8 cellular contexts compared by ENCODE assay signal in genomic region chr10:22321156-22321711, GRCh38. TPM values are rescaled to one million over a fixed set of nuclear protein-coding genes. Genes with fewer than 3 reads are reported as not detected.
DNase-seq lines count a peak whose midpoint lies in the region; ATAC-seq and TF ChIP-seq lines count a peak whose summit lies in the region.

No MANE protein-coding gene starts in this region.

- peak; percentile 75 for DNase-seq in EH (ENCODE audit: low read depth)
- peak; percentile 63 for DNase-seq in HFFc6
- no peak for DNase-seq in RWPE1 (ENCODE audit: low spot score)
- no peak for DNase-seq in SKM-1 treated with dmso at 0.1 percent for 144 hours (lab: John Stamatoyannopoulos, UW; ENCODE audit: unreplicated experiment)

- TF ChIP-seq POLR2A in gastroesophageal sphincter (IDR thresholded peaks at IDR 0.05) = peak; percentile 26 to 39

- ATAC-seq in gastroesophageal sphincter = peak; percentile 39
- ATAC-seq in GM21381 (IDR thresholded peaks at IDR 0.05; ENCODE audit: unreplicated experiment) = no peak

- H3K27ac ChIP-seq in RWPE1 (peak overlapping the region; percentile 80), gastroesophageal sphincter (peak overlapping the region; percentile 89 to 99 (median 96))

- WGBS in gastroesophageal sphincter (ENCODE audit: low coverage in 1 of 2), 2 donors = 0% methylated on average over 12 of the region's 68 CpGs; no CpG with 5 or more reads in 1 of the 2 donors

- H3K9me3 ChIP-seq in gastroesophageal sphincter = no peaks in the 10 kb centered on the region
- H3K9me3 ChIP-seq in neuron (ENCODE audit: low read length) = no peaks in the 10 kb centered on the region

- no peaks in the 10 kb centered on the region for H3K36me3 ChIP-seq in gastroesophageal sphincter
- H3K36me3 ChIP-seq in neuron (ENCODE audit: insufficient read depth, low read length) = no peaks in the 10 kb centered on the region

- H3K4me1 ChIP-seq in gastroesophageal sphincter (peaks cover 10 to 72% (median 23%) of the 10 kb centered on the region in 3 donors), neuron (ENCODE audit: insufficient read depth, low read length) (peaks cover 53% of the 10 kb centered on the region)

- peaks cover 62% of the 10 kb centered on the region for H3K4me1 Mint-ChIP-seq in HFFc6 (ENCODE audit: low read depth)
- peaks cover 61% of the 10 kb centered on the region for H3K4me1 Mint-ChIP-seq in activated naive CD4-positive, alpha-beta T cell treated with anti-CD3 and anti-CD28 coated beads, Interleukin-2, amount 50 U/mL, for 24 hours

- peak overlapping the region; percentile 80 to 85 for H3K4me3 ChIP-seq in gastroesophageal sphincter
- H3K4me3 ChIP-seq in neuron (ENCODE audit: low read length) = peak overlapping the region; percentile 78

- H3K27me3 Mint-ChIP-seq in HFFc6 (ENCODE audit: insufficient read depth) = peaks cover 17% of the 10 kb centered on the region
- peaks cover 32% of the 10 kb centered on the region for H3K27me3 Mint-ChIP-seq in activated naive CD4-positive, alpha-beta T cell treated with anti-CD3 and anti-CD28 coated beads, Interleukin-2, amount 50 U/mL, for 24 hours

- H2AFZ ChIP-seq in neuron (ENCODE audit: low read depth, low read length) = peak overlapping the region; percentile 28

- H3K27ac Mint-ChIP-seq in HFFc6 = peak overlapping the region; percentile 55; the same call in 1 of the 2 replicates
- peak overlapping the region; percentile 92 for H3K27ac Mint-ChIP-seq in activated naive CD4-positive, alpha-beta T cell treated with anti-CD3 and anti-CD28 coated beads, Interleukin-2, amount 50 U/mL, for 24 hours

- TF ChIP-seq EP300 in gastroesophageal sphincter (IDR thresholded peaks at IDR 0.05) = no peak

- no peaks in the 10 kb centered on the region for H3K27me3 ChIP-seq in gastroesophageal sphincter
- H3K27me3 ChIP-seq in neuron (ENCODE audit: insufficient read depth, low read length) = peaks cover 10% of the 10 kb centered on the region

- H3K9me3 Mint-ChIP-seq in HFFc6 = no peaks in the 10 kb centered on the region
- no peaks in the 10 kb centered on the region for H3K9me3 Mint-ChIP-seq in activated naive CD4-positive, alpha-beta T cell treated with anti-CD3 and anti-CD28 coated beads, Interleukin-2, amount 50 U/mL, for 24 hours

- POLR2A ChIA-PET in RWPE1 (lab: Yijun Ruan, JAX; ENCODE audit: low non-redundant PET) = no interaction called here

- H3K4me3 Mint-ChIP-seq in HFFc6 = peak overlapping the region; percentile 84
- peak overlapping the region; percentile 83 for H3K4me3 Mint-ChIP-seq in activated naive CD4-positive, alpha-beta T cell treated with anti-CD3 and anti-CD28 coated beads, Interleukin-2, amount 50 U/mL, for 24 hours

- H3K36me3 Mint-ChIP-seq in HFFc6 (ENCODE audit: low read depth) = 0 out of 2 replicates have a peak, but pooled peaks cover 4% of the 10 kb centered on the region
- peaks cover 4% of the 10 kb centered on the region for H3K36me3 Mint-ChIP-seq in activated naive CD4-positive, alpha-beta T cell treated with anti-CD3 and anti-CD28 coated beads, Interleukin-2, amount 50 U/mL, for 24 hours

- no peak for TF ChIP-seq CTCF in HFFc6 (IDR thresholded peaks at IDR 0.05)
- no peak for TF ChIP-seq CTCF in RWPE1 (conservative IDR thresholded peaks at IDR 0.05; ENCODE audit: low read depth)
- TF ChIP-seq CTCF in gastroesophageal sphincter (IDR thresholded peaks at IDR 0.05) = peak in 3 of 4 experiments; percentile 6 to 9 (median 8)

- CTCF ChIA-PET in RWPE1 (lab: Yijun Ruan, JAX) = no interaction called here

RNA-seq across cellular contexts. Expression of gene BMI1, which starts 0.3 kb away (rescaled TPM):
- 10 to 100 TPM; 34.8 to 51.1 (median 42.3) TPM for total RNA-seq in HFFc6 (2021; fragmentation: NEBNext Ultra II Directional; extraction: Animal tissue kit (Norgen Biotek cat#: 25700))
- total RNA-seq in gastroesophageal sphincter = 100 to 1,000 TPM in 2 of 4 donors, 10 to 100 TPM in 2; 70.5 to 108 (median 94.3) TPM

RNA-seq across cellular contexts. Expression of gene COMMD3, which starts 5.0 kb away (rescaled TPM):
- total RNA-seq in HFFc6 (2021; fragmentation: NEBNext Ultra II Directional; extraction: Animal tissue kit (Norgen Biotek cat#: 25700)) = 10 to 100 TPM; 39.5 to 47.6 (median 43.8) TPM
- 10 to 100 TPM; 17.5 to 68.6 (median 24.6) TPM for total RNA-seq in gastroesophageal sphincter

RNA-seq across cellular contexts. Expression of gene SPAG6, which starts 24.1 kb away (rescaled TPM):
- not detected for total RNA-seq in HFFc6 (2021; fragmentation: NEBNext Ultra II Directional; extraction: Animal tissue kit (Norgen Biotek cat#: 25700))
- total RNA-seq in gastroesophageal sphincter = not detected

Comparison
In these comparisons a context has a peak if more than half of its experiments do, and no peak if none do; other contexts are left out.
1. DNase-seq: peak in EH (single experiment) and HFFc6 (single experiment); none in RWPE1 (single experiment) and SKM-1 treated with dmso at 0.1 percent for 144 hours (single experiment).
2. CTCF ChIP-seq: peak in gastroesophageal sphincter (3 of 4); none in HFFc6 (single experiment) and RWPE1 (single experiment).